18 cellular contexts compared by ENCODE assay signal in the genomic region with DNA sequence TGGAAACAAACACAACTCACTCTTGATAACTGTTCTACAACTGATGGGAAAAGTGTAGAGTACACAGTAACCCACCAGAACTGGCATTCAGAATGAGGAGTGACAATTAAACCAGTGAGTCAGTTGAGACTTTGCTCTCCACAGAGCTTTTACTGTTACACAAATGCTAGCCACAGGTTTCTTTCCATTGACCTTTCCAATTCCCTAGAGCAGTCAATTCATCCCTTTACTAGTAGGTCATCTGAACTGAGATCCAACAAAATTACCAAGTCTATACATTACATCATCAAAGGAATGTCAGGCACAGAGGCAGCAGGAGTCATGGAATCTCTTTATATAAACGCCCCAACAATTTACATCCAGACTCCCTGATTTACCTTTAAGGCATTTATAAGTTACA.
DNase-seq lines count a peak whose midpoint lies in the region; ATAC-seq and TF ChIP-seq lines count a peak whose summit lies in the region.
"Had no signal": no experiment of that assay in that cellular context is flagged by ENCODE, and none has a peak within 500 bp of the region (broad histone marks: within the 10 kb centered on the region; RNA-seq: fewer than 3 reads in every experiment).

No MANE protein-coding gene starts in this region.

- H3K9me3 Mint-ChIP-seq in activated T-cell treated with anti-CD3 and anti-CD28 coated beads, Interleukin-2, amount 50 U/mL, for 72 hours, result no peaks in the 10 kb centered on the region
- H3K9me3 Mint-ChIP-seq: activated T-helper 17 cell treated with anti-CD3 and anti-CD28 coated beads, Interleukin-2, amount 50 U/mL, for 72 hours; brain; immature natural killer cell had no signal

- no peaks in the 10 kb centered on the region for H3K27me3 Mint-ChIP-seq in activated T-cell treated with anti-CD3 and anti-CD28 coated beads, Interleukin-2, amount 50 U/mL, for 72 hours (ENCODE audit: low read depth)
- H3K27me3 Mint-ChIP-seq: activated T-helper 17 cell treated with anti-CD3 and anti-CD28 coated beads, Interleukin-2, amount 50 U/mL, for 72 hours; brain; CD4-positive, CD25-positive, alpha-beta regulatory T cell had no signal

- DNase-seq in ELR (ENCODE audit: low read depth) (peak; percentile 52), NCI-H226 (peak; percentile 40), fibroblast of pulmonary artery (ENCODE audit: low read depth) (peak; percentile 26), non-pigmented ciliary epithelial cell (ENCODE audit: low read depth) (peak; percentile 15)
- no peak for DNase-seq in activated T-cell treated with anti-CD3 and anti-CD28 coated beads, Interleukin-2, amount 50 U/mL, for 72 hours
- DNase-seq: activated CD4-positive, alpha-beta T cell treated with anti-CD3 and anti-CD28 coated beads, Interleukin-2, amount 50 U/mL, for 1 hour; CD4-positive, CD25-positive, alpha-beta regulatory T cell; immature natural killer cell; NCI-H1048; NCI-H446 treated with DMSO at 0.1 percent for 48 hours; stimulated activated CD4-positive, alpha-beta T cell treated with anti-CD3 and anti-CD28 coated beads, Interleukin-2, amount 100 ng/mL, for 48 hours; stimulated activated naive CD4-positive, alpha-beta T cell treated with Interleukin-2 at 50 U/mL for 16 hours; T-helper 2 cell had no signal

- TF ChIP-seq CTCF in fibroblast of pulmonary artery (IDR thresholded peaks at IDR 0.05; ENCODE audit: low read length, missing control alignments), result no peak

- H3K4me1 Mint-ChIP-seq in activated T-cell treated with anti-CD3 and anti-CD28 coated beads, Interleukin-2, amount 50 U/mL, for 72 hours (ENCODE audit: low read depth), result peaks cover 21% of the 10 kb centered on the region

- ATAC-seq in HG03432 (IDR thresholded peaks at IDR 0.05; ENCODE audit: unreplicated experiment), result no peak
- no peak for ATAC-seq in HG02840 (IDR thresholded peaks at IDR 0.05; ENCODE audit: low FRiP score, unreplicated experiment)
- ATAC-seq in HG03521 (IDR thresholded peaks at IDR 0.05; ENCODE audit: unreplicated experiment), result no peak
- ATAC-seq in activated T-cell treated with anti-CD3 and anti-CD28 coated beads, Interleukin-2, amount 50 U/mL, for 72 hours (replicated peaks in 1 of 2), result no peak
- ATAC-seq: activated T-helper 17 cell treated with anti-CD3 and anti-CD28 coated beads, Interleukin-2, amount 50 U/mL, for 72 hours had no signal

- H3K36me3 Mint-ChIP-seq in activated T-cell treated with anti-CD3 and anti-CD28 coated beads, Interleukin-2, amount 50 U/mL, for 72 hours (ENCODE audit: insufficient read depth in 2 of 2), result peaks cover 0 to 6% of the 10 kb centered on the region in 2 donors

- H3K27ac Mint-ChIP-seq in activated T-cell treated with anti-CD3 and anti-CD28 coated beads, Interleukin-2, amount 50 U/mL, for 72 hours, result no peak overlapping the region
- H3K27ac Mint-ChIP-seq: activated T-helper 17 cell treated with anti-CD3 and anti-CD28 coated beads, Interleukin-2, amount 50 U/mL, for 72 hours; CD4-positive, CD25-positive, alpha-beta regulatory T cell had no signal

- no peak overlapping the region for H3K4me3 Mint-ChIP-seq in activated T-cell treated with anti-CD3 and anti-CD28 coated beads, Interleukin-2, amount 50 U/mL, for 72 hours
- H3K4me3 Mint-ChIP-seq: activated T-helper 17 cell treated with anti-CD3 and anti-CD28 coated beads, Interleukin-2, amount 50 U/mL, for 72 hours; brain; CD4-positive, CD25-positive, alpha-beta regulatory T cell; immature natural killer cell had no signal

- H3K4me3 ChIP-seq in fibroblast of pulmonary artery (replicated peaks; ENCODE audit: low read depth, low read length), result no peak overlapping the region

Comparison
In these comparisons a context has a peak if more than half of its experiments do, and no peak if none do; other contexts are left out.
1. DNase-seq: peak in ELR (single experiment), NCI-H226 (single experiment), fibroblast of pulmonary artery (single experiment) and non-pigmented ciliary epithelial cell (single experiment); none in activated T-cell treated with anti-CD3 and anti-CD28 coated beads, Interleukin-2, amount 50 U/mL, for 72 hours (0 of 2).